Comparison of ENCODE assay signal across 1 cellular context in genomic region chr11:45158210-45158644, GRCh38.
TF ChIP-seq lines count a peak whose summit lies in the region.

No MANE protein-coding gene starts in this region.

TF ChIP-seq in HepG2, 621 proteins besides CTCF, POLR2A, EP300 and RAD21 (continued from another document and continues in another):
- TF ChIP-seq, protein P1, sequence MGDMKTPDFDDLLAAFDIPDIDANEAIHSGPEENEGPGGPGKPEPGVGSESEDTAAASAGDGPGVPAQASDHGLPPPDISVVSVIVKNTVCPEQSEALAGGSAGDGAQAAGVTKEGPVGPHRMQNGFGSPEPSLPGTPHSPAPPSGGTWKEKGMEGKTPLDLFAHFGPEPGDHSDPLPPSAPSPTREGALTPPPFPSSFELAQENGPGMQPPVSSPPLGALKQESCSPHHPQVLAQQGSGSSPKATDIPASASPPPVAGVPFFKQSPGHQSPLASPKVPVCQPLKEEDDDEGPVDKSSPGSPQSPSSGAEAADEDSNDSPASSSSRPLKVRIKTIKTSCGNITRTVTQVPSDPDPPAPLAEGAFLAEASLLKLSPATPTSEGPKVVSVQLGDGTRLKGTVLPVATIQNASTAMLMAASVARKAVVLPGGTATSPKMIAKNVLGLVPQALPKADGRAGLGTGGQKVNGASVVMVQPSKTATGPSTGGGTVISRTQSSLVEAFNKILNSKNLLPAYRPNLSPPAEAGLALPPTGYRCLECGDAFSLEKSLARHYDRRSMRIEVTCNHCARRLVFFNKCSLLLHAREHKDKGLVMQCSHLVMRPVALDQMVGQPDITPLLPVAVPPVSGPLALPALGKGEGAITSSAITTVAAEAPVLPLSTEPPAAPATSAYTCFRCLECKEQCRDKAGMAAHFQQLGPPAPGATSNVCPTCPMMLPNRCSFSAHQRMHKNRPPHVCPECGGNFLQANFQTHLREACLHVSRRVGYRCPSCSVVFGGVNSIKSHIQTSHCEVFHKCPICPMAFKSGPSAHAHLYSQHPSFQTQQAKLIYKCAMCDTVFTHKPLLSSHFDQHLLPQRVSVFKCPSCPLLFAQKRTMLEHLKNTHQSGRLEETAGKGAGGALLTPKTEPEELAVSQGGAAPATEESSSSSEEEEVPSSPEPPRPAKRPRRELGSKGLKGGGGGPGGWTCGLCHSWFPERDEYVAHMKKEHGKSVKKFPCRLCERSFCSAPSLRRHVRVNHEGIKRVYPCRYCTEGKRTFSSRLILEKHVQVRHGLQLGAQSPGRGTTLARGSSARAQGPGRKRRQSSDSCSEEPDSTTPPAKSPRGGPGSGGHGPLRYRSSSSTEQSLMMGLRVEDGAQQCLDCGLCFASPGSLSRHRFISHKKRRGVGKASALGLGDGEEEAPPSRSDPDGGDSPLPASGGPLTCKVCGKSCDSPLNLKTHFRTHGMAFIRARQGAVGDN (CRISPR knock-in tag; IDR thresholded peaks at IDR 0.05) = peak; percentile 70
- TF ChIP-seq ZFY (CRISPR knock-in tag; IDR thresholded peaks at IDR 0.05) = peak; percentile 56; the same call in 1 of the 2 replicates
- no peak for TF ChIP-seq TRIM24 (CRISPR knock-in tag; IDR thresholded peaks at IDR 0.05)
- no peak for TF ChIP-seq REXO4 (CRISPR knock-in tag; IDR thresholded peaks at IDR 0.05; ENCODE audit: borderline replicate concordance)
- no peak for TF ChIP-seq ZNF589 (CRISPR knock-in tag; conservative IDR thresholded peaks at IDR 0.05)
- peak; percentile 45; the same call in 1 of the 2 replicates for TF ChIP-seq SALL1 (CRISPR knock-in tag; IDR thresholded peaks at IDR 0.05)
- TF ChIP-seq ZFX (CRISPR knock-in tag; IDR thresholded peaks at IDR 0.05; ENCODE audit: low read depth) = peak; percentile 70
- 0 out of 2 replicates have a peak, but pooled peaks have one; percentile 15 for TF ChIP-seq ZNF761 (CRISPR knock-in tag; conservative IDR thresholded peaks at IDR 0.05)
- TF ChIP-seq, protein P2, sequence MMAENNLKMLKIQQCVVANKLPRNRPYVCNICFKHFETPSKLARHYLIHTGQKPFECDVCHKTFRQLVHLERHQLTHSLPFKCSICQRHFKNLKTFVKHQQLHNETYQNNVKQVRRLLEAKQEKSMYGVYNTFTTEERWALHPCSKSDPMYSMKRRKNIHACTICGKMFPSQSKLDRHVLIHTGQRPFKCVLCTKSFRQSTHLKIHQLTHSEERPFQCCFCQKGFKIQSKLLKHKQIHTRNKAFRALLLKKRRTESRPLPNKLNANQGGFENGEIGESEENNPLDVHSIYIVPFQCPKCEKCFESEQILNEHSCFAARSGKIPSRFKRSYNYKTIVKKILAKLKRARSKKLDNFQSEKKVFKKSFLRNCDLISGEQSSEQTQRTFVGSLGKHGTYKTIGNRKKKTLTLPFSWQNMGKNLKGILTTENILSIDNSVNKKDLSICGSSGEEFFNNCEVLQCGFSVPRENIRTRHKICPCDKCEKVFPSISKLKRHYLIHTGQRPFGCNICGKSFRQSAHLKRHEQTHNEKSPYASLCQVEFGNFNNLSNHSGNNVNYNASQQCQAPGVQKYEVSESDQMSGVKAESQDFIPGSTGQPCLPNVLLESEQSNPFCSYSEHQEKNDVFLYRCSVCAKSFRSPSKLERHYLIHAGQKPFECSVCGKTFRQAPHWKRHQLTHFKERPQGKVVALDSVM (CRISPR knock-in tag; IDR thresholded peaks at IDR 0.05) = no peak
- TF ChIP-seq RNF2 (conservative IDR thresholded peaks at IDR 0.05; ENCODE audit: low read depth) = no peak
- TF ChIP-seq SIX1 (CRISPR knock-in tag; IDR thresholded peaks at IDR 0.05; ENCODE audit: borderline replicate concordance) = no peak
- TF ChIP-seq, protein P3, sequence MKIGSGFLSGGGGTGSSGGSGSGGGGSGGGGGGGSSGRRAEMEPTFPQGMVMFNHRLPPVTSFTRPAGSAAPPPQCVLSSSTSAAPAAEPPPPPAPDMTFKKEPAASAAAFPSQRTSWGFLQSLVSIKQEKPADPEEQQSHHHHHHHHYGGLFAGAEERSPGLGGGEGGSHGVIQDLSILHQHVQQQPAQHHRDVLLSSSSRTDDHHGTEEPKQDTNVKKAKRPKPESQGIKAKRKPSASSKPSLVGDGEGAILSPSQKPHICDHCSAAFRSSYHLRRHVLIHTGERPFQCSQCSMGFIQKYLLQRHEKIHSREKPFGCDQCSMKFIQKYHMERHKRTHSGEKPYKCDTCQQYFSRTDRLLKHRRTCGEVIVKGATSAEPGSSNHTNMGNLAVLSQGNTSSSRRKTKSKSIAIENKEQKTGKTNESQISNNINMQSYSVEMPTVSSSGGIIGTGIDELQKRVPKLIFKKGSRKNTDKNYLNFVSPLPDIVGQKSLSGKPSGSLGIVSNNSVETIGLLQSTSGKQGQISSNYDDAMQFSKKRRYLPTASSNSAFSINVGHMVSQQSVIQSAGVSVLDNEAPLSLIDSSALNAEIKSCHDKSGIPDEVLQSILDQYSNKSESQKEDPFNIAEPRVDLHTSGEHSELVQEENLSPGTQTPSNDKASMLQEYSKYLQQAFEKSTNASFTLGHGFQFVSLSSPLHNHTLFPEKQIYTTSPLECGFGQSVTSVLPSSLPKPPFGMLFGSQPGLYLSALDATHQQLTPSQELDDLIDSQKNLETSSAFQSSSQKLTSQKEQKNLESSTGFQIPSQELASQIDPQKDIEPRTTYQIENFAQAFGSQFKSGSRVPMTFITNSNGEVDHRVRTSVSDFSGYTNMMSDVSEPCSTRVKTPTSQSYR (CRISPR knock-in tag; IDR thresholded peaks at IDR 0.05; ENCODE audit: borderline replicate concordance) = 0 out of 2 replicates have a peak, but pooled peaks have one; percentile 35
- TF ChIP-seq ZNF292 (CRISPR knock-in tag; IDR thresholded peaks at IDR 0.05; ENCODE audit: borderline replicate concordance, low read depth) = 0 out of 2 replicates have a peak, but pooled peaks have one; percentile 30
- no peak for TF ChIP-seq IKZF4 (CRISPR knock-in tag; IDR thresholded peaks at IDR 0.05; ENCODE audit: borderline replicate concordance, low read depth, not compliant biosample characterization)
- TF ChIP-seq SIN3A (IDR thresholded peaks at IDR 0.05; ENCODE audit: borderline replicate concordance, low read depth, low read length) = no peak
- TF ChIP-seq SKI (IDR thresholded peaks at IDR 0.05; ENCODE audit: partially characterized antibody) = peak; percentile 50
- TF ChIP-seq ZNF746 (CRISPR knock-in tag; IDR thresholded peaks at IDR 0.05) = no peak
- no peak for TF ChIP-seq HOMEZ (CRISPR knock-in tag; IDR thresholded peaks at IDR 0.05; ENCODE audit: low read depth)
- no peak for TF ChIP-seq ZBTB20 (CRISPR knock-in tag; IDR thresholded peaks at IDR 0.05; ENCODE audit: borderline replicate concordance, low read depth)
- TF ChIP-seq PAXIP1 (CRISPR knock-in tag; conservative IDR thresholded peaks at IDR 0.05) = peak; percentile 35; the same call in 1 of the 2 replicates
- TF ChIP-seq ZMAT5 (CRISPR knock-in tag; IDR thresholded peaks at IDR 0.05; ENCODE audit: borderline replicate concordance, low read depth) = no peak
- TF ChIP-seq CHD2 (IDR thresholded peaks at IDR 0.05; ENCODE audit: low read depth, low read length) = no peak
- TF ChIP-seq PCBP1 (IDR thresholded peaks at IDR 0.05; ENCODE audit: borderline replicate concordance, low read depth, low read length) = no peak
- TF ChIP-seq THAP11 (CRISPR knock-in tag; IDR thresholded peaks at IDR 0.05) = no peak
- no peak for TF ChIP-seq ZNF382 (CRISPR knock-in tag; IDR thresholded peaks at IDR 0.05; ENCODE audit: borderline replicate concordance)
- no peak for TF ChIP-seq ZBTB44 (CRISPR knock-in tag; IDR thresholded peaks at IDR 0.05)
- 0 out of 2 replicates have a peak, but pooled peaks have one; percentile 41 for TF ChIP-seq CBX5 (CRISPR knock-in tag; IDR thresholded peaks at IDR 0.05; ENCODE audit: borderline replicate concordance)
- TF ChIP-seq, protein P4, sequence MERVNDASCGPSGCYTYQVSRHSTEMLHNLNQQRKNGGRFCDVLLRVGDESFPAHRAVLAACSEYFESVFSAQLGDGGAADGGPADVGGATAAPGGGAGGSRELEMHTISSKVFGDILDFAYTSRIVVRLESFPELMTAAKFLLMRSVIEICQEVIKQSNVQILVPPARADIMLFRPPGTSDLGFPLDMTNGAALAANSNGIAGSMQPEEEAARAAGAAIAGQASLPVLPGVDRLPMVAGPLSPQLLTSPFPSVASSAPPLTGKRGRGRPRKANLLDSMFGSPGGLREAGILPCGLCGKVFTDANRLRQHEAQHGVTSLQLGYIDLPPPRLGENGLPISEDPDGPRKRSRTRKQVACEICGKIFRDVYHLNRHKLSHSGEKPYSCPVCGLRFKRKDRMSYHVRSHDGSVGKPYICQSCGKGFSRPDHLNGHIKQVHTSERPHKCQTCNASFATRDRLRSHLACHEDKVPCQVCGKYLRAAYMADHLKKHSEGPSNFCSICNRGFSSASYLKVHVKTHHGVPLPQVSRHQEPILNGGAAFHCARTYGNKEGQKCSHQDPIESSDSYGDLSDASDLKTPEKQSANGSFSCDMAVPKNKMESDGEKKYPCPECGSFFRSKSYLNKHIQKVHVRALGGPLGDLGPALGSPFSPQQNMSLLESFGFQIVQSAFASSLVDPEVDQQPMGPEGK (CRISPR knock-in tag; IDR thresholded peaks at IDR 0.05) = peak; percentile 75; the same call in 1 of the 2 replicates
- TF ChIP-seq NR2F6 (IDR thresholded peaks at IDR 0.05) = no peak
- TF ChIP-seq NR2F6 (CRISPR knock-in tag; IDR thresholded peaks at IDR 0.05) = no peak
- no peak for TF ChIP-seq PRMT3 (CRISPR knock-in tag; IDR thresholded peaks at IDR 0.05; ENCODE audit: borderline replicate concordance, low read depth)
- TF ChIP-seq, protein P5, sequence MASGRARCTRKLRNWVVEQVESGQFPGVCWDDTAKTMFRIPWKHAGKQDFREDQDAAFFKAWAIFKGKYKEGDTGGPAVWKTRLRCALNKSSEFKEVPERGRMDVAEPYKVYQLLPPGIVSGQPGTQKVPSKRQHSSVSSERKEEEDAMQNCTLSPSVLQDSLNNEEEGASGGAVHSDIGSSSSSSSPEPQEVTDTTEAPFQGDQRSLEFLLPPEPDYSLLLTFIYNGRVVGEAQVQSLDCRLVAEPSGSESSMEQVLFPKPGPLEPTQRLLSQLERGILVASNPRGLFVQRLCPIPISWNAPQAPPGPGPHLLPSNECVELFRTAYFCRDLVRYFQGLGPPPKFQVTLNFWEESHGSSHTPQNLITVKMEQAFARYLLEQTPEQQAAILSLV (CRISPR knock-in tag; IDR thresholded peaks at IDR 0.05; ENCODE audit: borderline replicate concordance) = 0 out of 2 replicates have a peak, but pooled peaks have one; percentile 22
- peak; percentile 50; the same call in 1 of the 2 replicates for TF ChIP-seq MYC (CRISPR knock-in tag; IDR thresholded peaks at IDR 0.05; ENCODE audit: borderline replicate concordance)
- TF ChIP-seq, protein P6, sequence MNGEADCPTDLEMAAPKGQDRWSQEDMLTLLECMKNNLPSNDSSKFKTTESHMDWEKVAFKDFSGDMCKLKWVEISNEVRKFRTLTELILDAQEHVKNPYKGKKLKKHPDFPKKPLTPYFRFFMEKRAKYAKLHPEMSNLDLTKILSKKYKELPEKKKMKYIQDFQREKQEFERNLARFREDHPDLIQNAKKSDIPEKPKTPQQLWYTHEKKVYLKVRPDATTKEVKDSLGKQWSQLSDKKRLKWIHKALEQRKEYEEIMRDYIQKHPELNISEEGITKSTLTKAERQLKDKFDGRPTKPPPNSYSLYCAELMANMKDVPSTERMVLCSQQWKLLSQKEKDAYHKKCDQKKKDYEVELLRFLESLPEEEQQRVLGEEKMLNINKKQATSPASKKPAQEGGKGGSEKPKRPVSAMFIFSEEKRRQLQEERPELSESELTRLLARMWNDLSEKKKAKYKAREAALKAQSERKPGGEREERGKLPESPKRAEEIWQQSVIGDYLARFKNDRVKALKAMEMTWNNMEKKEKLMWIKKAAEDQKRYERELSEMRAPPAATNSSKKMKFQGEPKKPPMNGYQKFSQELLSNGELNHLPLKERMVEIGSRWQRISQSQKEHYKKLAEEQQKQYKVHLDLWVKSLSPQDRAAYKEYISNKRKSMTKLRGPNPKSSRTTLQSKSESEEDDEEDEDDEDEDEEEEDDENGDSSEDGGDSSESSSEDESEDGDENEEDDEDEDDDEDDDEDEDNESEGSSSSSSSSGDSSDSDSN (CRISPR knock-in tag; IDR thresholded peaks at IDR 0.05) = peak; percentile 66
